In genomic region chr3:9986230-9986725, GRCh38 we compare ENCODE assay signal across 7 cellular contexts. TPM values are rescaled to one million over a fixed set of nuclear protein-coding genes. Genes with fewer than 3 reads are reported as not detected.
DNase-seq lines count a peak whose midpoint lies in the region; ATAC-seq and TF ChIP-seq lines count a peak whose summit lies in the region.

No MANE protein-coding gene starts in this region.

- peaks cover 4% of the 10 kb centered on the region; the same call in 1 of the 2 replicates for H3K4me1 ChIP-seq in SJSA1 (replicated peaks)
- H3K4me1 ChIP-seq in rectal smooth muscle tissue (ENCODE audit: control insufficient read depth, insufficient read depth, low read length) = peaks cover 9% of the 10 kb centered on the region

- no peaks in the 10 kb centered on the region for H3K9me3 ChIP-seq in SJSA1 (replicated peaks)

- TF ChIP-seq CTCF in foreskin fibroblast (IDR thresholded peaks at IDR 0.05; ENCODE audit: low read depth, low read length) = no peak

- H3K9ac ChIP-seq in rectal smooth muscle tissue (ENCODE audit: low read length) = peak overlapping the region; percentile 94

- H3K36me3 ChIP-seq in SJSA1 (peaks cover 20% of the 10 kb centered on the region), rectal smooth muscle tissue (ENCODE audit: control insufficient read depth, insufficient read depth, low read length) (no peaks in the 10 kb centered on the region)

- H3K4me3 ChIP-seq in SJSA1 (peak overlapping the region; percentile 71), foreskin fibroblast (ENCODE audit: low read depth in 1 of 2, low read length in 2 of 2) (peak overlapping the region; percentile 95 to 99), rectal smooth muscle tissue (ENCODE audit: low read length) (peak overlapping the region; percentile 97)

- DNase-seq in SJSA1 (ENCODE audit: low read depth in 1 of 2, low spot score in 2 of 2) (no peak), foreskin fibroblast (no peak), activated gamma-delta T cell treated with Interleukin-2 at 50 U/mL for 16 hours (no peak), H4 (ENCODE audit: low spot score) (no peak)

- H3K27me3 ChIP-seq in SJSA1 (replicated peaks) = no peaks in the 10 kb centered on the region
- no peaks in the 10 kb centered on the region for H3K27me3 ChIP-seq in rectal smooth muscle tissue (ENCODE audit: control insufficient read depth, insufficient read depth, low read length)

- ATAC-seq in GM18868 (IDR thresholded peaks at IDR 0.05; ENCODE audit: unreplicated experiment) = peak; percentile 26
- ATAC-seq in HG02678 (IDR thresholded peaks at IDR 0.05; ENCODE audit: unreplicated experiment) = peak; percentile 28

- H3K27ac ChIP-seq in SJSA1 (peak overlapping the region; percentile 82), rectal smooth muscle tissue (ENCODE audit: low read depth, low read length) (peak overlapping the region; percentile 70)

RNA-seq across cellular contexts. Expression of gene EMC3, which starts 0.4 kb away (rescaled TPM):
- total RNA-seq in SJSA1 (2014; rRNA removed; shearing (Covaris generic)) = 34.6 and 86.3 TPM in 2 replicates
- 87.1 and 117 TPM in 2 replicates for total RNA-seq in H4 (2014; rRNA removed; shearing (Covaris generic))

RNA-seq across cellular contexts. Expression of gene PRRT3, which starts 34.1 kb away (rescaled TPM):
- total RNA-seq in SJSA1 (2014; rRNA removed; shearing (Covaris generic)) = 0.25 and 0.58 TPM in 2 replicates
- 3.0 and 3.4 TPM in 2 replicates for total RNA-seq in H4 (2014; rRNA removed; shearing (Covaris generic))

RNA-seq across cellular contexts. Expression of gene FANCD2, which starts 40.0 kb away (rescaled TPM):
- total RNA-seq in SJSA1 (2014; rRNA removed; shearing (Covaris generic)) = 30.0 and 36.7 TPM in 2 replicates
- 28.4 and 29.6 TPM in 2 replicates for total RNA-seq in H4 (2014; rRNA removed; shearing (Covaris generic))

RNA-seq across cellular contexts. Expression of gene CRELD1, which starts 52.6 kb away (rescaled TPM):
- total RNA-seq in SJSA1 (2014; rRNA removed; shearing (Covaris generic)) = 11.7 and 13.0 TPM in 2 replicates
- 7.4 and 8.7 TPM in 2 replicates for total RNA-seq in H4 (2014; rRNA removed; shearing (Covaris generic))
